ENCODE assay signal across 11 cellular contexts in genomic region chr22:36998620-36999351, GRCh38. TPM values are rescaled to one million over a fixed set of nuclear protein-coding genes. Genes with fewer than 3 reads are reported as not detected.
DNase-seq lines count a peak whose midpoint lies in the region; ATAC-seq, FAIRE-seq and TF ChIP-seq lines count a peak whose summit lies in the region.
"Had no signal": no experiment of that assay in that cellular context is flagged by ENCODE, and none has a peak within 500 bp of the region (broad histone marks: within the 10 kb centered on the region; RNA-seq: fewer than 3 reads in every experiment).

No MANE protein-coding gene starts in this region.

- H3K36me3 Mint-ChIP-seq in activated naive CD4-positive, alpha-beta T cell treated with anti-CD3 and anti-CD28 coated beads for 36 hours (ENCODE audit: low read depth), result no peaks in the 10 kb centered on the region
- no peaks in the 10 kb centered on the region for H3K36me3 Mint-ChIP-seq in immature natural killer cell

- no peak for TF ChIP-seq EP300 in H1 (IDR thresholded peaks at IDR 0.05; ENCODE audit: borderline replicate concordance in 1 of 2, low read depth in 2 of 2, low read length in 2 of 2)

- no peak overlapping the region for H4K91ac ChIP-seq in H1 (replicated peaks; ENCODE audit: insufficient read length, low read length)

- H2AFZ ChIP-seq in H1 (ENCODE audit: low read length), result no peak overlapping the region

- FAIRE-seq in H1 (lab: Jason Lieb, UNC), result no peak
- FAIRE-seq in small intestine (lab: Jason Lieb, UNC), result no peak

- H4K8ac ChIP-seq in H1 (ENCODE audit: extremely low read depth, insufficient read depth, low read length), result no peak overlapping the region; the same call in 1 of the 2 replicates

- H3K4me3 ChIP-seq in H1 (ENCODE audit: extremely low read depth in 1 of 4, insufficient read depth in 2 of 4, low read depth in 3 of 4, low read length in 4 of 4), result no peak overlapping the region
- H3K4me3 ChIP-seq in small intestine (ENCODE audit: low read depth in 1 of 2, low read length in 2 of 2), result no peak overlapping the region
- H3K4me3 ChIP-seq: prostate gland had no signal

- H2BK12ac ChIP-seq in H1 (ENCODE audit: low read depth, low read length), result peak overlapping the region; percentile 80; the same call in 1 of the 2 replicates

- no peaks in the 10 kb centered on the region for H4K20me1 ChIP-seq in H1 (replicated peaks in 1 of 2; ENCODE audit: control insufficient read depth in 1 of 2, insufficient read depth in 2 of 2, low read length in 2 of 2)

- no peak overlapping the region for H2BK15ac ChIP-seq in H1 (ENCODE audit: low read length)

- no peaks in the 10 kb centered on the region for H3K9me3 ChIP-seq in H1 (ENCODE audit: insufficient read depth in 2 of 2, low read depth in 1 of 2, low read length in 1 of 2)
- H3K9me3 ChIP-seq in small intestine (ENCODE audit: control insufficient read depth, low read depth), result no peaks in the 10 kb centered on the region
- H3K9me3 ChIP-seq: prostate gland had no signal

- no peaks in the 10 kb centered on the region for H3K23me2 ChIP-seq in H1 (ENCODE audit: low read depth, low read length)

- H3K27me3 Mint-ChIP-seq in activated naive CD4-positive, alpha-beta T cell treated with anti-CD3 and anti-CD28 coated beads for 36 hours (ENCODE audit: low read depth), result no peaks in the 10 kb centered on the region
- peaks cover 0 to 6% (median 5%) of the 10 kb centered on the region in 3 donors for H3K27me3 Mint-ChIP-seq in immature natural killer cell (ENCODE audit: low read depth in 3 of 3)

- H3K36me3 ChIP-seq in H1 (ENCODE audit: control insufficient read depth in 2 of 4, insufficient read depth in 4 of 4, low read length in 3 of 4) (no peaks in the 10 kb centered on the region), small intestine (ENCODE audit: control insufficient read depth in 2 of 2, insufficient read depth in 2 of 2, low read length in 2 of 2) (no peaks in the 10 kb centered on the region)
- H3K36me3 ChIP-seq: prostate gland had no signal

- no peak overlapping the region; a peak in 1 of 4 replicates for H3K4me2 ChIP-seq in H1 (ENCODE audit: insufficient read depth in 1 of 2, low read depth in 2 of 2, low read length in 2 of 2)

- no peak overlapping the region for H4K5ac ChIP-seq in H1 (ENCODE audit: insufficient read length, low read depth, low read length)

- no peak overlapping the region for H3K4me3 Mint-ChIP-seq in activated naive CD4-positive, alpha-beta T cell treated with anti-CD3 and anti-CD28 coated beads for 36 hours
- H3K4me3 Mint-ChIP-seq in immature natural killer cell, result no peak overlapping the region

- TF ChIP-seq POLR2A in H1 (IDR thresholded peaks at IDR 0.05; ENCODE audit: control extremely low read depth in 1 of 2, low read depth in 2 of 2, low read length in 2 of 2), result no peak

- H3K27me3 ChIP-seq in H1 (replicated peaks in 1 of 4; ENCODE audit: control insufficient read depth in 3 of 4, extremely low read depth in 1 of 4, insufficient read depth in 3 of 4, low read length in 3 of 4) (0 out of 7 replicates have a peak, but pooled peaks cover 0 to 3% (median 0%) of the 10 kb centered on the region in 4 experiments), small intestine (ENCODE audit: control insufficient read depth in 2 of 2, insufficient read depth in 2 of 2, low read length in 2 of 2) (no peaks in the 10 kb centered on the region)

- no peak overlapping the region for H2BK5ac ChIP-seq in H1 (ENCODE audit: low read depth, low read length)

- no peaks in the 10 kb centered on the region for H3K79me1 ChIP-seq in H1 (ENCODE audit: low read depth, low read length)

- H3K27ac Mint-ChIP-seq in activated naive CD4-positive, alpha-beta T cell treated with anti-CD3 and anti-CD28 coated beads for 36 hours, result no peak overlapping the region
- H3K27ac Mint-ChIP-seq in immature natural killer cell, result no peak overlapping the region

- no peaks in the 10 kb centered on the region for H3K4me1 Mint-ChIP-seq in activated naive CD4-positive, alpha-beta T cell treated with anti-CD3 and anti-CD28 coated beads for 36 hours (ENCODE audit: low read depth)
- no peaks in the 10 kb centered on the region for H3K4me1 Mint-ChIP-seq in immature natural killer cell

- no peak overlapping the region for H3K14ac ChIP-seq in H1 (ENCODE audit: insufficient read length)

- peak; percentile 47 to 57 (median 54) for TF ChIP-seq CTCF in H1 (IDR thresholded peaks at IDR 0.05; ENCODE audit: control extremely low read depth in 1 of 3, insufficient read depth in 1 of 3, low read depth in 1 of 3, low read length in 3 of 3)

- no peak overlapping the region for H3K56ac ChIP-seq in H1 (replicated peaks; ENCODE audit: insufficient read length, low read depth, low read length)

- no peak overlapping the region for H2AK5ac ChIP-seq in H1 (ENCODE audit: low read depth, low read length)

- intact Hi-C loops in activated naive CD4-positive, alpha-beta T cell treated with anti-CD3 and anti-CD28 coated beads for 36 hours (cut with micrococcal nuclease), result no loop called here

- no peak overlapping the region for H3K4ac ChIP-seq in H1 (replicated peaks; ENCODE audit: insufficient read length, low read depth, low read length)

- CTCF ChIA-PET in activated naive CD4-positive, alpha-beta T cell treated with anti-CD3 and anti-CD28 coated beads for 36 hours (lab: Charles Lee), result interaction anchor here (0.7 to 1.9 kb wide), 6 partner anchors 10 to 45 kb away, joined by 3 to 7 read pairs (median 5); no protein-coding TSS in a partner anchor
- CTCF ChIA-PET in H1 (lab: Charles Lee; ENCODE audit: partially characterized antibody), result interaction anchor here (0.6 to 3.8 kb wide), 30 partner anchors 8 to 475 kb away, joined by 3 to 26 read pairs (median 4); partner anchors contain the start of genes IFT27 and IL2RB

- no peak overlapping the region for H3K18ac ChIP-seq in H1 (ENCODE audit: extremely low read depth, low read length)

- no peak overlapping the region for H3K9ac ChIP-seq in H1 (replicated peaks in 1 of 4; ENCODE audit: extremely low read depth in 1 of 4, low read depth in 3 of 4, low read length in 3 of 4)

- H2BK120ac ChIP-seq in H1 (replicated peaks; ENCODE audit: low read depth, low read length), result no peak overlapping the region

- peak; percentile 23 for DNase-seq in activated naive CD4-positive, alpha-beta T cell treated with anti-CD3 and anti-CD28 coated beads for 36 hours
- DNase-seq in activated naive CD4-positive, alpha-beta T cell treated with anti-CD3 and anti-CD28 coated beads, Interleukin-2, amount 50 U/mL, for 16 hours, result no peak
- DNase-seq in NCI-H226, result peak; percentile 8
- DNase-seq in H1 (ENCODE audit: low read depth in 1 of 2, low spot score in 2 of 2), result no peak
- peak; percentile 63 for DNase-seq in small intestine
- DNase-seq in immature natural killer cell, result no peak
- DNase-seq in NCI-H345 (lab: John Stamatoyannopoulos, UW), result no peak
- DNase-seq: DMS79 treated with DMSO at 0.1 percent for 48 hours, KBM-7 had no signal

- ATAC-seq in HG03175 (IDR thresholded peaks at IDR 0.05; ENCODE audit: unreplicated experiment), result no peak

- peak; percentile 34 to 48; a peak in 3 of 4 replicates for TF ChIP-seq RAD21 in H1 (IDR thresholded peaks at IDR 0.05 in 1 of 2, conservative IDR thresholded peaks at IDR 0.05 in 1 of 2; ENCODE audit: low read depth in 2 of 2, low read length in 2 of 2)

- H3K79me2 ChIP-seq in H1 (ENCODE audit: control insufficient read depth in 1 of 2, insufficient read depth in 2 of 2, low read length in 2 of 2), result no peaks in the 10 kb centered on the region

- H3K27ac ChIP-seq in H1 (ENCODE audit: low read depth, low read length) (no peak overlapping the region), small intestine (ENCODE audit: low read depth in 1 of 2, low read length in 1 of 2) (no peak overlapping the region)
- H3K27ac ChIP-seq: prostate gland had no signal

- H3K4me1 ChIP-seq in H1 (replicated peaks in 1 of 4; ENCODE audit: control insufficient read depth in 3 of 4, insufficient read depth in 4 of 4, low read length in 3 of 4) (peaks cover 0 to 7% (median 2%) of the 10 kb centered on the region in 4 experiments; a peak in 6 of 7 replicates), small intestine (ENCODE audit: control insufficient read depth in 2 of 2, insufficient read depth in 1 of 2, low read depth in 1 of 2, low read length in 1 of 2) (peaks cover 0 to 3% of the 10 kb centered on the region in 2 donors)
- H3K4me1 ChIP-seq: prostate gland had no signal

- H3K23ac ChIP-seq in H1 (ENCODE audit: insufficient read length), result no peak overlapping the region

- no peaks in the 10 kb centered on the region for H3K9me3 Mint-ChIP-seq in activated naive CD4-positive, alpha-beta T cell treated with anti-CD3 and anti-CD28 coated beads for 36 hours
- no peaks in the 10 kb centered on the region for H3K9me3 Mint-ChIP-seq in immature natural killer cell

- H2BK20ac ChIP-seq in H1 (ENCODE audit: low read length), result no peak overlapping the region

- WGBS in H1 (ENCODE audit: extremely low coverage in 1 of 2, insufficient coverage in 1 of 2, insufficient read length in 1 of 2, insufficient replicate concordance in 2 of 2, low coverage in 1 of 2, low lambda C conversion rate in 2 of 2, missing lambda C conversion rate in 1 of 2), 2 experiments, result 65% methylated on average over 7 of the region's 9 CpGs; no CpG with 5 or more reads in 1 of the 2 experiments
- WGBS in small intestine, 3 donors, result 75 to 80% (median 77%) methylated on average over 9 of the region's 9 CpGs

- POLR2A ChIA-PET in H1 (lab: Charles Lee; ENCODE audit: partially characterized antibody), result interaction anchor here (0.7 to 1.3 kb wide), 2 partner anchors 20 to 87 kb away, joined by 3 to 4 read pairs; partner anchors contain the start of genes MPST and TST

RNA-seq across cellular contexts. Expression of gene TST, which starts 20.5 kb away (rescaled TPM):
- total RNA-seq in activated naive CD4-positive, alpha-beta T cell treated with anti-CD3 and anti-CD28 coated beads for 36 hours, result under 1 TPM; 0.38 to 0.44 TPM
- 22.6 and 23.6 TPM in 2 replicates for total RNA-seq in H1 (2021; fragmentation: NEBNext Ultra II Directional; extraction: Animal tissue kit (Norgen Biotek cat#: 25700))
- 61.6 and 82.8 TPM in 2 replicates for polyA plus RNA-seq in H1 (2011; rRNA removed)
- 53.6 TPM for polyA plus RNA-seq in H1 (2011; cell fraction: cytosol; rRNA removed)
- polyA plus RNA-seq in H1 (2011; cell fraction: nucleus; rRNA removed), result 57.3 TPM
- 20.0 to 33.4 TPM (median 31.7 TPM) in 4 replicates for polyA plus RNA-seq in H1 (2012, experiment 1 of 2)
- polyA plus RNA-seq in H1 (2012, experiment 2 of 2), result 46.9 TPM
- polyA plus RNA-seq in H1 (2013, experiment 1 of 2), result 21.6 TPM
- 21.2 TPM for polyA plus RNA-seq in H1 (2013, experiment 2 of 2)
- 15.3 and 16.1 TPM in 2 replicates for polyA minus RNA-seq in H1 (2011; rRNA and poly(A)+ RNA removed)
- 15.0 TPM for polyA minus RNA-seq in H1 (2011; cell fraction: cytosol; rRNA and poly(A)+ RNA removed)
- polyA minus RNA-seq in H1 (2011; cell fraction: nucleus; rRNA and poly(A)+ RNA removed), result 24.1 TPM
- polyA plus RNA-seq in small intestine, result 100 to 1,000 TPM; 201 to 526 (median 507) TPM
- 10 to 100 TPM in 1 of 3 donors, 1 to 10 TPM in 2; 8.1 to 20.8 (median 8.4) TPM for polyA plus RNA-seq in immature natural killer cell

RNA-seq across cellular contexts. Expression of gene MPST, which starts 20.8 kb away (rescaled TPM):
- 1 to 10 TPM; 2.8 to 2.9 TPM for total RNA-seq in activated naive CD4-positive, alpha-beta T cell treated with anti-CD3 and anti-CD28 coated beads for 36 hours
- total RNA-seq in H1 (2021; fragmentation: NEBNext Ultra II Directional; extraction: Animal tissue kit (Norgen Biotek cat#: 25700)), result 86.0 and 89.9 TPM in 2 replicates
- polyA plus RNA-seq in H1 (2011; rRNA removed) (124 and 229 TPM in 2 replicates), small intestine (100 to 1,000 TPM; 213 to 549 (median 397) TPM), immature natural killer cell (10 to 100 TPM; 56.0 to 97.5 (median 59.7) TPM)
- 146 TPM for polyA plus RNA-seq in H1 (2011; cell fraction: cytosol; rRNA removed)
- 185 TPM for polyA plus RNA-seq in H1 (2011; cell fraction: nucleus; rRNA removed)
- polyA plus RNA-seq in H1 (2012, experiment 1 of 2), result 52.9 to 98.2 TPM (median 88.2 TPM) in 4 replicates
- 88.4 TPM for polyA plus RNA-seq in H1 (2012, experiment 2 of 2)
- polyA plus RNA-seq in H1 (2013, experiment 1 of 2), result 83.0 TPM
- polyA plus RNA-seq in H1 (2013, experiment 2 of 2), result 81.8 TPM
- polyA minus RNA-seq in H1 (2011; rRNA and poly(A)+ RNA removed), result 13.0 and 20.1 TPM in 2 replicates
- 66.1 TPM for polyA minus RNA-seq in H1 (2011; cell fraction: cytosol; rRNA and poly(A)+ RNA removed)
- polyA minus RNA-seq in H1 (2011; cell fraction: nucleus; rRNA and poly(A)+ RNA removed), result 39.9 TPM

RNA-seq across cellular contexts. Expression of gene KCTD17, which starts 52.8 kb away (rescaled TPM):
- total RNA-seq in activated naive CD4-positive, alpha-beta T cell treated with anti-CD3 and anti-CD28 coated beads for 36 hours, result 10 to 100 TPM; 22.6 to 23.1 TPM
- 35.8 and 39.4 TPM in 2 replicates for total RNA-seq in H1 (2021; fragmentation: NEBNext Ultra II Directional; extraction: Animal tissue kit (Norgen Biotek cat#: 25700))
- polyA plus RNA-seq in H1 (2011; rRNA removed) (44.0 and 69.0 TPM in 2 replicates), small intestine (10 to 100 TPM in 1 of 3 donors, 1 to 10 TPM in 2; 3.6 to 18.8 (median 9.7) TPM), immature natural killer cell (10 to 100 TPM; 10.7 to 16.1 (median 14.3) TPM)
- polyA plus RNA-seq in H1 (2011; cell fraction: cytosol; rRNA removed), result 47.9 TPM
- polyA plus RNA-seq in H1 (2011; cell fraction: nucleus; rRNA removed), result 87.7 TPM
- 24.9 to 38.8 TPM (median 38.0 TPM) in 4 replicates for polyA plus RNA-seq in H1 (2012, experiment 1 of 2)
- 36.2 TPM for polyA plus RNA-seq in H1 (2012, experiment 2 of 2)
- polyA plus RNA-seq in H1 (2013, experiment 1 of 2), result 21.4 TPM
- 23.8 TPM for polyA plus RNA-seq in H1 (2013, experiment 2 of 2)
- polyA minus RNA-seq in H1 (2011; rRNA and poly(A)+ RNA removed), result 22.1 and 45.1 TPM in 2 replicates
- polyA minus RNA-seq in H1 (2011; cell fraction: cytosol; rRNA and poly(A)+ RNA removed), result 20.6 TPM
- polyA minus RNA-seq in H1 (2011; cell fraction: nucleus; rRNA and poly(A)+ RNA removed), result 27.7 TPM

Comparison
In these comparisons a context has a peak if more than half of its experiments do, and no peak if none do; other contexts are left out.
1. DNase-seq: peak in activated naive CD4-positive, alpha-beta T cell treated with anti-CD3 and anti-CD28 coated beads for 36 hours (single experiment), NCI-H226 (single experiment) and small intestine (single experiment); none in activated naive CD4-positive, alpha-beta T cell treated with anti-CD3 and anti-CD28 coated beads, Interleukin-2, amount 50 U/mL, for 16 hours (single experiment), H1 (0 of 2), immature natural killer cell (0 of 3) and NCI-H345 (single experiment).